12 cellular contexts compared by ENCODE assay signal in genomic region chr19:35120492-35120891, GRCh38. TPM values are rescaled to one million over a fixed set of nuclear protein-coding genes. Genes with fewer than 3 reads are reported as not detected.
DNase-seq lines count a peak whose midpoint lies in the region; ATAC-seq and TF ChIP-seq lines count a peak whose summit lies in the region.
"Had no signal": no experiment of that assay in that cellular context is flagged by ENCODE, and none has a peak within 500 bp of the region (broad histone marks: within the 10 kb centered on the region; RNA-seq: fewer than 3 reads in every experiment).

No MANE protein-coding gene starts in this region.

- H3K4me1 ChIP-seq in prostate gland (replicated peaks), result peaks cover 11% of the 10 kb centered on the region

- TF ChIP-seq CTCF in cardiac fibroblast (IDR thresholded peaks at IDR 0.05; ENCODE audit: low read depth, low read length) (no peak), prostate gland (IDR thresholded peaks at IDR 0.05) (no peak)

- DNase-seq in COLO829 (ENCODE audit: low spot score) (peak; percentile 85), NCI-H1694 treated with DMSO at 0.1 percent for 48 hours (lab: John Stamatoyannopoulos, UW) (peak; percentile 36), cardiac fibroblast (ENCODE audit: low read depth in 2 of 2) (peak; percentile 34 to 70), prostate gland (ENCODE audit: low spot score) (no peak), NCI-H345 (lab: John Stamatoyannopoulos, UW) (no peak), iPS-NIHi7 (ENCODE audit: extremely low spot score) (no peak)
- DNase-seq in stimulated activated naive CD4-positive, alpha-beta T cell (lab: John Stamatoyannopoulos, UW), result no peak
- DNase-seq: activated CD4-positive, alpha-beta memory T cell treated with anti-CD3 and anti-CD28 coated beads for 36 hours; effector CD4-positive, alpha-beta T cell; naive B cell had no signal

- intact Hi-C loops in prostate gland (cut with DNase I), result no loop called here

- no peak for ATAC-seq in HG03460 (IDR thresholded peaks at IDR 0.05; ENCODE audit: unreplicated experiment)

- no peaks in the 10 kb centered on the region for H3K36me3 ChIP-seq in prostate gland

- TF ChIP-seq POLR2A in prostate gland (IDR thresholded peaks at IDR 0.05), result no peak

- peak overlapping the region; percentile 83 to 88 for H3K27ac ChIP-seq in prostate gland

- no peaks in the 10 kb centered on the region for H3K9me3 ChIP-seq in prostate gland

- H3K4me3 ChIP-seq in cardiac fibroblast (replicated peaks in 1 of 2; ENCODE audit: low read depth in 2 of 2, low read length in 2 of 2) (no peak overlapping the region), prostate gland (peak overlapping the region in 1 of 2 donors; percentile 65)

- WGBS in prostate gland, result 27% methylated on average over 7 of the region's 7 CpGs

- no peaks in the 10 kb centered on the region for H3K27me3 ChIP-seq in prostate gland (replicated peaks; ENCODE audit: insufficient read depth)

RNA-seq across cellular contexts. Expression of gene FXYD3, which starts 4.9 kb away (rescaled TPM):
- 1,000 to 10,000 TPM in 1 of 2 donors, 100 to 1,000 TPM in 1; 365 to 1,352 TPM for total RNA-seq in prostate gland
- total RNA-seq: activated CD4-positive, alpha-beta memory T cell treated with anti-CD3 and anti-CD28 coated beads for 36 hours; H1 had no signal

RNA-seq across cellular contexts. Expression of gene LGI4, which starts 14.4 kb away (rescaled TPM):
- 10 to 100 TPM in 1 of 2 donors, 1 to 10 TPM in 1; 9.1 to 16.3 TPM for total RNA-seq in prostate gland

RNA-seq across cellular contexts. Expression of gene FXYD1, which starts 18.1 kb away (rescaled TPM):
- total RNA-seq in prostate gland, result 10 to 100 TPM; 15.9 to 30.6 TPM

RNA-seq across cellular contexts. Expression of gene FXYD7, which starts 22.6 kb away (rescaled TPM):
- total RNA-seq in prostate gland, result not detected

RNA-seq across cellular contexts. Expression of gene FXYD5, which starts 34.0 kb away (rescaled TPM):
- 10 to 100 TPM; 18.8 to 43.2 TPM for total RNA-seq in prostate gland

Comparison
In these comparisons a context has a peak if more than half of its experiments do, and no peak if none do; other contexts are left out.
1. DNase-seq: peak in COLO829 (single experiment), NCI-H1694 treated with DMSO at 0.1 percent for 48 hours (single experiment) and cardiac fibroblast (2 of 2); none in prostate gland (single experiment), NCI-H345 (single experiment), iPS-NIHi7 (single experiment) and stimulated activated naive CD4-positive, alpha-beta T cell (0 of 6).